In genomic region chr7:97971990-97972943, GRCh38 we compare ENCODE assay signal across 1 cellular context.
TF ChIP-seq lines count a peak whose summit lies in the region.

No MANE protein-coding gene starts in this region.

TF ChIP-seq in K562, 482 proteins besides CTCF, POLR2A, EP300 and RAD21 (continued from another document and continues in another):
- TF ChIP-seq DEAF1 (CRISPR knock-in tag; IDR thresholded peaks at IDR 0.05): no peak
- TF ChIP-seq FOXM1 (IDR thresholded peaks at IDR 0.05; ENCODE audit: low read depth): no peak
- no peak for TF ChIP-seq FOXM1 (CRISPR knock-in tag; IDR thresholded peaks at IDR 0.05; ENCODE audit: low read depth)
- no peak for TF ChIP-seq ARHGAP35 (IDR thresholded peaks at IDR 0.05; ENCODE audit: partially characterized antibody)
- peak; percentile 68; the same call in 1 of the 2 replicates for TF ChIP-seq NR4A1 (CRISPR knock-in tag; IDR thresholded peaks at IDR 0.05)
- TF ChIP-seq NR4A1 (tag; IDR thresholded peaks at IDR 0.05): 0 out of 2 replicates have a peak, but pooled peaks have one; percentile 27
- no peak for TF ChIP-seq CAMTA2 (CRISPR knock-in tag; conservative IDR thresholded peaks at IDR 0.05)
- no peak for TF ChIP-seq MITF (IDR thresholded peaks at IDR 0.05)
- no peak for TF ChIP-seq ZC3H11A (IDR thresholded peaks at IDR 0.05; ENCODE audit: low read depth, low read length)
- peak in 1 of 2 experiments; percentile 85; a peak in 1 of 4 replicates for TF ChIP-seq SRF (CRISPR knock-in tag; IDR thresholded peaks at IDR 0.05)
- TF ChIP-seq THRA (IDR thresholded peaks at IDR 0.05): no peak
- TF ChIP-seq ARID3A (IDR thresholded peaks at IDR 0.05; ENCODE audit: borderline replicate concordance, low read depth, low read length): no peak
- no peak for TF ChIP-seq HBP1 (CRISPR knock-in tag; IDR thresholded peaks at IDR 0.05)
- no peak for TF ChIP-seq ZNF445 (CRISPR knock-in tag; IDR thresholded peaks at IDR 0.05; ENCODE audit: low read depth)
- TF ChIP-seq ZNF592 (IDR thresholded peaks at IDR 0.05): no peak
- TF ChIP-seq ELF4 (CRISPR knock-in tag; IDR thresholded peaks at IDR 0.05): peak; percentile 98
- TF ChIP-seq MAX (CRISPR knock-in tag; IDR thresholded peaks at IDR 0.05): no peak
- 0 out of 2 replicates have a peak, but pooled peaks have one; percentile 57 for TF ChIP-seq E2F1 (CRISPR knock-in tag; IDR thresholded peaks at IDR 0.05)
- TF ChIP-seq RNF219 (CRISPR knock-in tag; IDR thresholded peaks at IDR 0.05): no peak
- TF ChIP-seq SP1 (CRISPR knock-in tag; IDR thresholded peaks at IDR 0.05): no peak
- no peak for TF ChIP-seq PURB (CRISPR knock-in tag; IDR thresholded peaks at IDR 0.05; ENCODE audit: low read depth)
- TF ChIP-seq TCF15 (CRISPR knock-in tag; IDR thresholded peaks at IDR 0.05): no peak
- TF ChIP-seq ZNF263 (CRISPR knock-in tag; IDR thresholded peaks at IDR 0.05; ENCODE audit: borderline replicate concordance): no peak
- 0 out of 2 replicates have a peak, but pooled peaks have one; percentile 42 for TF ChIP-seq CBX5 (IDR thresholded peaks at IDR 0.05; ENCODE audit: borderline replicate concordance, low read depth)
- TF ChIP-seq NR2C1 (IDR thresholded peaks at IDR 0.05): peak; percentile 99
- TF ChIP-seq NR2C1 (tag; IDR thresholded peaks at IDR 0.05): peak; percentile 100
- TF ChIP-seq TEAD2 (tag; IDR thresholded peaks at IDR 0.05): no peak
- 0 out of 2 replicates have a peak, but pooled peaks have one; percentile 40 for TF ChIP-seq RBM14 (IDR thresholded peaks at IDR 0.05; ENCODE audit: borderline replicate concordance, insufficient read depth, low read depth, low read length)
- TF ChIP-seq RBFOX2 (IDR thresholded peaks at IDR 0.05; ENCODE audit: low read depth, low read length): peak; percentile 97
- no peak for TF ChIP-seq ZNF740 (CRISPR knock-in tag; IDR thresholded peaks at IDR 0.05)
- TF ChIP-seq ZNF740 (tag; IDR thresholded peaks at IDR 0.05): no peak
- TF ChIP-seq ZNF707 (CRISPR knock-in tag; conservative IDR thresholded peaks at IDR 0.05): no peak
- TF ChIP-seq SMARCA5 (IDR thresholded peaks at IDR 0.05): no peak
- no peak for TF ChIP-seq TAF15 (IDR thresholded peaks at IDR 0.05; ENCODE audit: low read depth, low read length)
- TF ChIP-seq ZC3H8 (IDR thresholded peaks at IDR 0.05): no peak
- TF ChIP-seq KLF6 (CRISPR knock-in tag; IDR thresholded peaks at IDR 0.05; ENCODE audit: borderline replicate concordance): no peak; the same call in 1 of the 2 replicates
- TF ChIP-seq GABPB1 (CRISPR knock-in tag; IDR thresholded peaks at IDR 0.05): peak; percentile 87
- no peak for TF ChIP-seq ZNF23 (CRISPR knock-in tag; IDR thresholded peaks at IDR 0.05)
- peak; percentile 68 for TF ChIP-seq SAP30 (IDR thresholded peaks at IDR 0.05; ENCODE audit: borderline replicate concordance, insufficient read depth, low read depth, low read length, poor library complexity, severe bottlenecking)
- peak in 1 of 2 experiments; percentile 98; a peak in 2 of 4 replicates for TF ChIP-seq KDM4B (IDR thresholded peaks at IDR 0.05; ENCODE audit: borderline replicate concordance in 2 of 2, low read depth in 1 of 2)
- peak; percentile 81 for TF ChIP-seq ZNF766 (CRISPR knock-in tag; conservative IDR thresholded peaks at IDR 0.05)
- TF ChIP-seq BCLAF1 (IDR thresholded peaks at IDR 0.05; ENCODE audit: borderline replicate concordance in 1 of 2, control insufficient read depth in 1 of 2, low read depth in 2 of 2, low read length in 1 of 2): no peak
- TF ChIP-seq KLF16 (IDR thresholded peaks at IDR 0.05): no peak
